In genomic region chr1:90522432-90522831, GRCh38 we compare ENCODE assay signal across 6 cellular contexts.
"Had no signal": no experiment of that assay in that cellular context is flagged by ENCODE, and none has a peak within 500 bp of the region (broad histone marks: within the 10 kb centered on the region; RNA-seq: fewer than 3 reads in every experiment).

No MANE protein-coding gene starts in this region.

- H3K4me3 ChIP-seq: K562 had no signal

- H3K27ac ChIP-seq: HL-60, KMS-11 had no signal

- DNase-seq: IMR-90, KBM-7, KG1 had no signal
